ENCODE assay signal across 8 cellular contexts in genomic region chr3:139686624-139687023, GRCh38. TPM values are rescaled to one million over a fixed set of nuclear protein-coding genes. Genes with fewer than 3 reads are reported as not detected.
"Had no signal": no experiment of that assay in that cellular context is flagged by ENCODE, and none has a peak within 500 bp of the region (broad histone marks: within the 10 kb centered on the region; RNA-seq: fewer than 3 reads in every experiment).

No MANE protein-coding gene starts in this region.

- H3K9me3 ChIP-seq: HAP-1 had no signal

- ATAC-seq: HCT116 had no signal

- H3K27ac ChIP-seq: GM23248 had no signal

- H3K4me3 ChIP-seq: GM23248, HAP-1 had no signal

- H3K4me3 Mint-ChIP-seq: HFFc6 had no signal

- H3K36me3 ChIP-seq: HAP-1 had no signal

- DNase-seq: GM23248, GOT3, H7, HFFc6, IMR-90 had no signal

- H3K27ac Mint-ChIP-seq: HFFc6 had no signal

RNA-seq across cellular contexts. Expression of gene NMNAT3, which starts 8.9 kb away (rescaled TPM):
- total RNA-seq: GM23248, H4 had no signal
